In the genomic region with DNA sequence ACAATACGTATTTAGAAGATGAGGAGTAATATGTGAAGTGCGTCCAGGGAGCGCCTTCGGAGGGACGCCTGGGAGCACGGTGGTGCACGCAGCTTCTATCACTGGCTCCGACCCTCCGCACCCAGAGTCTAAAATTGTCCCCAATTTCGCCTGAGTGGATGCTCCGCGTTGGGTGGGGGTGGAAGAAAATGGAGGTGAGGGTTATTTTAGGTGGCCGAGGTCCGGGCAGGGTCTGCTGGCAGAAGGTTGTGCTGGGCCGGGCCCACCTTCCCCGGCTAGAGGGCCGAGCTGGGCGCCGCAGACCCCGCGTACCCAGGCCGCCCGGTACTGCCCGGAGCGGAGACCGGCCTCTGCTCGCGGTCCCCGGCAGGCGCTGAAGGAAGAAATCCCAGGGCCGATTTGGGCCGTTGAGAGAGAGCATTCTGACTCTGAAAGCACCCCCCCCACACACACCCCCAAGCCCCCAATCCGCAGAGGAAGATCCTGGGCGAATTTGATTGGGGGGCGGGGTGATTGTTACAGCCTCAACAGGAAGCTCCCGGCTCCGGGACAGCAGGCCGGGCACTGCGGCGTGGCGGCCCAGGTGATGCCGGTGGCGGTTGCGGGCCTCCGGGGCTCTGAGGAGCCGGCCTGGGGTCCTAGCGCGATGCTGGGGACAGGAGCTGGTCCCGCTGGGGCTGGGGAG, we compare ENCODE assay signal across 7 cellular contexts. TPM values are rescaled to one million over a fixed set of nuclear protein-coding genes. Genes with fewer than 3 reads are reported as not detected.
DNase-seq lines count a peak whose midpoint lies in the region; ATAC-seq and TF ChIP-seq lines count a peak whose summit lies in the region.

No MANE protein-coding gene starts in this region.

- no peaks in the 10 kb centered on the region for H3K9me3 Mint-ChIP-seq in WTC11

- CTCF ChIA-PET in WTC11 (lab: Charles Lee): interaction anchor here (0.8 to 3.7 kb wide), 18 partner anchors 31 to 159 kb away, joined by 3 to 55 read pairs (median 5); partner anchors contain the start of genes NDUFAF8 and TEPSIN

- H3K9ac ChIP-seq in HUES48 (ENCODE audit: low read depth, low read length): no peak overlapping the region

- H3K4me3 ChIP-seq in HUES48 (ENCODE audit: low read depth, low read length): peak overlapping the region; percentile 47; the same call in 1 of the 2 replicates
- H3K4me3 ChIP-seq in skeletal muscle cell (ENCODE audit: low read depth, low read length): peak overlapping the region; percentile 69

- H3K36me3 Mint-ChIP-seq in WTC11: no peaks in the 10 kb centered on the region

- peaks cover 51% of the 10 kb centered on the region for H3K4me1 ChIP-seq in HUES48 (ENCODE audit: control insufficient read depth, insufficient read depth, low read length)

- H3K27me3 Mint-ChIP-seq in WTC11 (ENCODE audit: low read depth): peaks cover 72% of the 10 kb centered on the region

- H3K4me1 Mint-ChIP-seq in WTC11: peaks cover 50% of the 10 kb centered on the region

- H3K36me3 ChIP-seq in HUES48 (ENCODE audit: control insufficient read depth, insufficient read depth, low read length): no peaks in the 10 kb centered on the region

- peak overlapping the region; percentile 72 for H3K4me3 Mint-ChIP-seq in WTC11

- POLR2A ChIA-PET in WTC11 (lab: Charles Lee): interaction anchor here (0.6 to 1.8 kb wide), 4 partner anchors 57 to 461 kb away, joined by 3 to 6 read pairs (median 4); partner anchors contain the start of gene CEP131

- ATAC-seq in WTC11 (no peak), esophagus mucosa (no peak), HG03108 (IDR thresholded peaks at IDR 0.05; ENCODE audit: unreplicated experiment) (no peak)

- H3K27ac ChIP-seq in HUES48 (ENCODE audit: low read depth, low read length): peak overlapping the region; percentile 99

- TF ChIP-seq CTCF in WTC11 (IDR thresholded peaks at IDR 0.05): no peak

- peak overlapping the region; percentile 44 for H3K27ac Mint-ChIP-seq in WTC11

- no peaks in the 10 kb centered on the region for H3K9me3 ChIP-seq in HUES48 (ENCODE audit: control insufficient read depth, insufficient read depth, low read length)

- DNase-seq in WTC11 (ENCODE audit: low spot score) (peak; percentile 56), glomerular visceral epithelial cell (ENCODE audit: extremely low spot score) (peak; percentile 50), skeletal muscle cell (ENCODE audit: low read depth) (no peak), GM19238 (ENCODE audit: insufficient read length, low spot score) (no peak)

- peaks cover 70% of the 10 kb centered on the region for H3K27me3 ChIP-seq in HUES48 (ENCODE audit: control insufficient read depth, insufficient read depth, low read length)

TF ChIP-seq in WTC11, 78 proteins besides CTCF, POLR2A, EP300 and RAD21:
- no peak for TF ChIP-seq TCF7 (CRISPR knock-in tag; IDR thresholded peaks at IDR 0.05; ENCODE audit: low read depth)
- no peak for TF ChIP-seq ZNF396 (CRISPR knock-in tag; IDR thresholded peaks at IDR 0.05; ENCODE audit: borderline replicate concordance)
- TF ChIP-seq NR1H2 (CRISPR knock-in tag; IDR thresholded peaks at IDR 0.05): no peak
- no peak for TF ChIP-seq HMGA2 (CRISPR knock-in tag; IDR thresholded peaks at IDR 0.05)
- TF ChIP-seq, protein P1, sequence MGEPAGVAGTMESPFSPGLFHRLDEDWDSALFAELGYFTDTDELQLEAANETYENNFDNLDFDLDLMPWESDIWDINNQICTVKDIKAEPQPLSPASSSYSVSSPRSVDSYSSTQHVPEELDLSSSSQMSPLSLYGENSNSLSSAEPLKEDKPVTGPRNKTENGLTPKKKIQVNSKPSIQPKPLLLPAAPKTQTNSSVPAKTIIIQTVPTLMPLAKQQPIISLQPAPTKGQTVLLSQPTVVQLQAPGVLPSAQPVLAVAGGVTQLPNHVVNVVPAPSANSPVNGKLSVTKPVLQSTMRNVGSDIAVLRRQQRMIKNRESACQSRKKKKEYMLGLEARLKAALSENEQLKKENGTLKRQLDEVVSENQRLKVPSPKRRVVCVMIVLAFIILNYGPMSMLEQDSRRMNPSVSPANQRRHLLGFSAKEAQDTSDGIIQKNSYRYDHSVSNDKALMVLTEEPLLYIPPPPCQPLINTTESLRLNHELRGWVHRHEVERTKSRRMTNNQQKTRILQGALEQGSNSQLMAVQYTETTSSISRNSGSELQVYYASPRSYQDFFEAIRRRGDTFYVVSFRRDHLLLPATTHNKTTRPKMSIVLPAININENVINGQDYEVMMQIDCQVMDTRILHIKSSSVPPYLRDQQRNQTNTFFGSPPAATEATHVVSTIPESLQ (CRISPR knock-in tag; IDR thresholded peaks at IDR 0.05): no peak
- no peak for TF ChIP-seq ESRRA (CRISPR knock-in tag; IDR thresholded peaks at IDR 0.05; ENCODE audit: borderline replicate concordance)
- TF ChIP-seq, protein P2, sequence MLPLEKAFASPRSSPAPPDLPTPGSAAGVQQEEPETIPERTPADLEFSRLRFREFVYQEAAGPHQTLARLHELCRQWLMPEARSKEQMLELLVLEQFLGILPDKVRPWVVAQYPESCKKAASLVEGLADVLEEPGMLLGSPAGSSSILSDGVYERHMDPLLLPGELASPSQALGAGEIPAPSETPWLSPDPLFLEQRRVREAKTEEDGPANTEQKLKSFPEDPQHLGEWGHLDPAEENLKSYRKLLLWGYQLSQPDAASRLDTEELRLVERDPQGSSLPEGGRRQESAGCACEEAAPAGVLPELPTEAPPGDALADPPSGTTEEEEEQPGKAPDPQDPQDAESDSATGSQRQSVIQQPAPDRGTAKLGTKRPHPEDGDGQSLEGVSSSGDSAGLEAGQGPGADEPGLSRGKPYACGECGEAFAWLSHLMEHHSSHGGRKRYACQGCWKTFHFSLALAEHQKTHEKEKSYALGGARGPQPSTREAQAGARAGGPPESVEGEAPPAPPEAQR (CRISPR knock-in tag; IDR thresholded peaks at IDR 0.05): no peak
- TF ChIP-seq TP53 (CRISPR knock-in tag; IDR thresholded peaks at IDR 0.05): no peak
- TF ChIP-seq STAT6 (CRISPR knock-in tag; conservative IDR thresholded peaks at IDR 0.05; ENCODE audit: low read depth): no peak
- no peak for TF ChIP-seq MYBL2 (CRISPR knock-in tag; IDR thresholded peaks at IDR 0.05)
- no peak for TF ChIP-seq ZMAT4 (CRISPR knock-in tag; IDR thresholded peaks at IDR 0.05)
- no peak for TF ChIP-seq NFATC4 (CRISPR knock-in tag; IDR thresholded peaks at IDR 0.05)
- TF ChIP-seq ETV6 (CRISPR knock-in tag; IDR thresholded peaks at IDR 0.05): no peak
- no peak; the same call in 1 of the 2 replicates for TF ChIP-seq KAT7 (CRISPR knock-in tag; IDR thresholded peaks at IDR 0.05; ENCODE audit: borderline replicate concordance)
- TF ChIP-seq, protein P3, sequence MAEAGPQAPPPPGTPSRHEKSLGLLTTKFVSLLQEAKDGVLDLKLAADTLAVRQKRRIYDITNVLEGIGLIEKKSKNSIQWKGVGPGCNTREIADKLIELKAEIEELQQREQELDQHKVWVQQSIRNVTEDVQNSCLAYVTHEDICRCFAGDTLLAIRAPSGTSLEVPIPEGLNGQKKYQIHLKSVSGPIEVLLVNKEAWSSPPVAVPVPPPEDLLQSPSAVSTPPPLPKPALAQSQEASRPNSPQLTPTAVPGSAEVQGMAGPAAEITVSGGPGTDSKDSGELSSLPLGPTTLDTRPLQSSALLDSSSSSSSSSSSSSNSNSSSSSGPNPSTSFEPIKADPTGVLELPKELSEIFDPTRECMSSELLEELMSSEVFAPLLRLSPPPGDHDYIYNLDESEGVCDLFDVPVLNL (CRISPR knock-in tag; IDR thresholded peaks at IDR 0.05; ENCODE audit: borderline replicate concordance, low read depth): no peak
- no peak for TF ChIP-seq USF2 (CRISPR knock-in tag; IDR thresholded peaks at IDR 0.05)
- no peak for TF ChIP-seq ZNF121 (CRISPR knock-in tag; IDR thresholded peaks at IDR 0.05)
- TF ChIP-seq NFYB (CRISPR knock-in tag; conservative IDR thresholded peaks at IDR 0.05; ENCODE audit: low read depth): no peak
- TF ChIP-seq PRRX2 (CRISPR knock-in tag; IDR thresholded peaks at IDR 0.05): no peak
- TF ChIP-seq ZNF671 (CRISPR knock-in tag; IDR thresholded peaks at IDR 0.05): no peak

RNA-seq across cellular contexts. Expression of gene BAHCC1, which starts 3.1 kb away (rescaled TPM):
- total RNA-seq in WTC11 (2021): 17.1 to 29.8 TPM (median 21.5 TPM) in 3 replicates
- 4.2 TPM for total RNA-seq in esophagus mucosa

Comparison
In these comparisons a context has a peak if more than half of its experiments do, and no peak if none do; other contexts are left out.
1. DNase-seq: peak in WTC11 (single experiment) and glomerular visceral epithelial cell (single experiment); none in skeletal muscle cell (single experiment) and GM19238 (single experiment).